ENCODE assay signal across 8 cellular contexts in genomic region chr19:41546386-41546789, GRCh38. TPM values are rescaled to one million over a fixed set of nuclear protein-coding genes. Genes with fewer than 3 reads are reported as not detected.
DNase-seq lines count a peak whose midpoint lies in the region; ATAC-seq and TF ChIP-seq lines count a peak whose summit lies in the region.

No MANE protein-coding gene starts in this region.

- H3K4me3 ChIP-seq in SU-DHL-6 (ENCODE audit: insufficient read depth, low read length, poor library complexity, severe bottlenecking) = no peak overlapping the region
- peak overlapping the region in 1 of 4 donors; percentile 8 for H3K4me3 ChIP-seq in tibial nerve

- 42 to 46% methylated on average over 6 of the region's 6 CpGs for WGBS in tibial nerve, 2 donors

- peak in 1 of 2 donors; percentile 38 for TF ChIP-seq EP300 in tibial nerve (IDR thresholded peaks at IDR 0.05)

- H3K9ac ChIP-seq in SU-DHL-6 (ENCODE audit: low read length) = peak overlapping the region; percentile 29; the same call in 1 of the 2 replicates

- no peaks in the 10 kb centered on the region for H3K9me2 ChIP-seq in SU-DHL-6 (replicated peaks; ENCODE audit: insufficient read depth, low read length)

- DNase-seq in Right ventricle myocardium inferior (ENCODE audit: missing footprints) (peak; percentile 77), cardiac septum (ENCODE audit: low spot score) (no peak), germinal center (ENCODE audit: low spot score) (peak; percentile 46), tibial nerve (ENCODE audit: low spot score in 2 of 2) (no peak), NCI-H446 treated with DMSO at 0.1 percent for 48 hours (lab: John Stamatoyannopoulos, UW) (no peak), D341Med (ENCODE audit: low spot score) (no peak)
- no peak for DNase-seq in effector CD8-positive, alpha-beta T cell (lab: John Stamatoyannopoulos, UW)

- peak overlapping the region; percentile 85 for H2AFZ ChIP-seq in SU-DHL-6 (ENCODE audit: low read depth, low read length, severe bottlenecking)

- H4K20me1 ChIP-seq in SU-DHL-6 (ENCODE audit: low read depth, low read length) = no peaks in the 10 kb centered on the region

- TF ChIP-seq CTCF in SU-DHL-6 (IDR thresholded peaks at IDR 0.05; ENCODE audit: insufficient read depth, low read length, poor library complexity, severe bottlenecking) (no peak), tibial nerve (IDR thresholded peaks at IDR 0.05) (no peak)

- ATAC-seq in Right ventricle myocardium inferior = peak; percentile 78

- H3K27me3 ChIP-seq in SU-DHL-6 (ENCODE audit: low read length) = no peaks in the 10 kb centered on the region
- peaks cover 0 to 13% of the 10 kb centered on the region in 2 donors for H3K27me3 ChIP-seq in tibial nerve

- H3F3A ChIP-seq in SU-DHL-6 (ENCODE audit: insufficient read depth) = peaks cover 24% of the 10 kb centered on the region

- TF ChIP-seq POLR2A in tibial nerve (IDR thresholded peaks at IDR 0.05) = no peak

- H3K79me2 ChIP-seq in SU-DHL-6 (ENCODE audit: insufficient read depth, low read length) = peaks cover 20% of the 10 kb centered on the region; the same call in 1 of the 2 replicates

- H3K9me3 ChIP-seq in SU-DHL-6 (ENCODE audit: insufficient read depth, low read length) (no peaks in the 10 kb centered on the region), tibial nerve (no peaks in the 10 kb centered on the region)

- intact Hi-C loops in Right ventricle myocardium inferior (cut with DNase I) = no loop called here
- intact Hi-C loops in cardiac septum (cut with DNase I) = no loop called here

- H3K36me3 ChIP-seq in SU-DHL-6 (ENCODE audit: low read length) (no peaks in the 10 kb centered on the region; the same call in 1 of the 2 replicates), tibial nerve (no peaks in the 10 kb centered on the region)

- peak overlapping the region; percentile 23 for H3K4me2 ChIP-seq in SU-DHL-6 (ENCODE audit: low read depth, low read length, poor library complexity, severe bottlenecking)

- peaks cover 0 to 15% (median 2%) of the 10 kb centered on the region in 4 donors for H3K4me1 ChIP-seq in tibial nerve

- H3K27ac ChIP-seq in SU-DHL-6 (ENCODE audit: low read depth, low read length) (no peak overlapping the region), tibial nerve (peak overlapping the region in 3 of 4 donors; percentile 14 to 64 (median 38))

RNA-seq across cellular contexts. Expression of gene CEACAM21, which starts 29.6 kb away (rescaled TPM):
- 0.76 TPM for total RNA-seq in Right ventricle myocardium inferior
- total RNA-seq in cardiac septum = 0.27 TPM
- total RNA-seq in tibial nerve = 1 to 10 TPM in 1 of 4 donors, under 1 TPM in 2, not detected in 1; 0.60 to 2.2 (median 0.87) TPM

Comparison
In these comparisons a context has a peak if more than half of its experiments do, and no peak if none do; other contexts are left out.
1. DNase-seq: peak in Right ventricle myocardium inferior (single experiment) and germinal center (single experiment); none in cardiac septum (single experiment), tibial nerve (0 of 2), effector CD8-positive, alpha-beta T cell (single experiment), NCI-H446 treated with DMSO at 0.1 percent for 48 hours (single experiment) and D341Med (single experiment).